ENCODE assay signal across 27 cellular contexts in genomic region chr7:144517762-144518161, GRCh38.
"Had no signal": no experiment of that assay in that cellular context is flagged by ENCODE, and none has a peak within 500 bp of the region (broad histone marks: within the 10 kb centered on the region; RNA-seq: fewer than 3 reads in every experiment).

No MANE protein-coding gene starts in this region.

- H3K27me3 ChIP-seq: brain microvascular endothelial cell, esophagus muscularis mucosa, foreskin keratinocyte, heart left ventricle, left lung, neutrophil, right lobe of liver, testis, transverse colon had no signal

- H3K4me1 Mint-ChIP-seq: activated B cell treated with CpG ODN at 0.5 μM for 24 hours had no signal

- H3K4me3 ChIP-seq: esophagus muscularis mucosa, heart left ventricle, left lung, lower lobe of right lung, right lobe of liver, testis, transverse colon had no signal

- H3K4me1 ChIP-seq: foreskin keratinocyte, left lung, lower lobe of right lung, right lobe of liver, testis, transverse colon had no signal

- H3K27me3 Mint-ChIP-seq: activated B cell treated with CpG ODN at 0.5 μM for 24 hours; activated CD4-positive, alpha-beta T cell treated with anti-CD3 and anti-CD28 coated beads for 36 hours; activated naive CD8-positive, alpha-beta T cell had no signal

- H3K4me3 Mint-ChIP-seq: activated B cell treated with CpG ODN at 0.5 μM for 24 hours; activated CD4-positive, alpha-beta T cell treated with anti-CD3 and anti-CD28 coated beads for 36 hours; activated naive CD8-positive, alpha-beta T cell; activated T-cell treated with anti-CD3 and anti-CD28 coated beads, Interleukin-2, amount 50 U/mL, for 72 hours; endodermal cell; nephron progenitor cell had no signal

- H3K27ac ChIP-seq: brain microvascular endothelial cell, esophagus muscularis mucosa, foreskin keratinocyte, heart left ventricle, left lung, lower lobe of right lung, neutrophil, right lobe of liver, testis, transverse colon had no signal

- H3K9me3 ChIP-seq: esophagus muscularis mucosa, heart left ventricle, left lung, lower lobe of right lung, neutrophil, right lobe of liver, testis, transverse colon had no signal

- H3K36me3 ChIP-seq: brain microvascular endothelial cell, esophagus muscularis mucosa, heart left ventricle, left lung, lower lobe of right lung, neutrophil, right lobe of liver, transverse colon had no signal

- H3K27ac Mint-ChIP-seq: activated B cell treated with CpG ODN at 0.5 μM for 24 hours; activated CD4-positive, alpha-beta T cell treated with anti-CD3 and anti-CD28 coated beads for 36 hours; activated naive CD8-positive, alpha-beta T cell; activated T-cell treated with anti-CD3 and anti-CD28 coated beads, Interleukin-2, amount 50 U/mL, for 72 hours; endodermal cell; nephron progenitor cell had no signal

- DNase-seq: activated B cell treated with CpG ODN at 0.5 μM for 24 hours; activated CD4-positive, alpha-beta T cell treated with anti-CD3 and anti-CD28 coated beads for 36 hours; activated CD4-positive, alpha-beta T cell treated with anti-CD3 and anti-CD28 coated beads, Interleukin-2, amount 50 U/mL, for 4 hours; activated naive CD4-positive, alpha-beta T cell; activated T-cell treated with anti-CD3 and anti-CD28 coated beads for 4 hours; activated T-cell treated with anti-CD3 and anti-CD28 coated beads, Interleukin-2, amount 50 U/mL, for 72 hours; aorta; brain microvascular endothelial cell; cortex of kidney; endodermal cell; foreskin keratinocyte; heart left ventricle; hypothalamus; kidney glomerular epithelial cell; left lung; lower lobe of right lung; mesenchymal stem cell; nephron progenitor cell; right lobe of liver; stimulated activated CD4-positive, alpha-beta T cell treated with anti-CD3 and anti-CD28 coated beads, Interleukin-12 subunit alpha, Interleukin-12 subunit beta, amount 100 ng/mL, for 4 hours; stimulated activated CD4-positive, alpha-beta T cell treated with anti-CD3 and anti-CD28 coated beads, Interleukin-4, amount 100 ng/mL, for 1 hour; stimulated activated naive CD8-positive, alpha-beta T cell treated with anti-CD3 and anti-CD28 coated beads, Interleukin-15, Interleukin-2, amounts not matched to agents 100 U/mL and 50 U/mL, for 24 hours; testis; transverse colon had no signal

- ATAC-seq: activated CD4-positive, alpha-beta T cell treated with anti-CD3 and anti-CD28 coated beads for 36 hours; activated T-cell treated with anti-CD3 and anti-CD28 coated beads, Interleukin-2, amount 50 U/mL, for 72 hours; foreskin keratinocyte; heart left ventricle; left lung; lower lobe of right lung; right lobe of liver; stimulated activated naive CD8-positive, alpha-beta T cell treated with anti-CD3 and anti-CD28 coated beads, Interleukin-15, Interleukin-2, amounts not matched to agents 100 U/mL and 50 U/mL, for 24 hours had no signal

- H3K9me3 Mint-ChIP-seq: activated B cell treated with CpG ODN at 0.5 μM for 24 hours; activated T-cell treated with anti-CD3 and anti-CD28 coated beads, Interleukin-2, amount 50 U/mL, for 72 hours; endodermal cell; nephron progenitor cell had no signal
